ENCODE assay signal across 17 cellular contexts in the genomic region with DNA sequence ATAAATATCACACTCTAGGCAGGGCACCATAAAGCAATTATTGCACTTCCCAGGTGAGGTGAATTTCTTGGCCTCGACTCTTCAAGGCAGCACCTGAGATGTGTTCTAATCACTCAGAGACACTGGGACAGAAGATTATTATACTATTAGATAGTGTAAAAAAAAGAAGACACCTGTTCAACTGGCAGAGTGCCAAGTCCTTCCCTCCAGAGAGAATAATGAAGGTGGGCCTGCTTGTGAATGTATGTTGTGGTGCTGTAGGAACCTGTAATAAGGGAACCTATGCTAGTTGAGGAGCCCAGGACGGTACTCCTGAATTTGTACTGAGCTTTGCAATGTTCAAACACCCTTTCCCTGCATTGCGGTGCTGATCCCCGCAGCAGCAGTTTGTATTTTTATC.
DNase-seq lines count a peak whose midpoint lies in the region; ATAC-seq, FAIRE-seq and TF ChIP-seq lines count a peak whose summit lies in the region.
"Had no signal": no experiment of that assay in that cellular context is flagged by ENCODE, and none has a peak within 500 bp of the region (broad histone marks: within the 10 kb centered on the region; RNA-seq: fewer than 3 reads in every experiment).

No MANE protein-coding gene starts in this region.

- no peak for FAIRE-seq in HepG2 (lab: Jason Lieb, UNC)
- FAIRE-seq: GM12878, TTC549 had no signal

- H4K20me1 ChIP-seq in HepG2 (ENCODE audit: insufficient read depth, low read length): no peaks in the 10 kb centered on the region

- H3K36me3 ChIP-seq in HepG2 (replicated peaks in 1 of 2; ENCODE audit: control insufficient read depth in 1 of 2, insufficient read depth in 2 of 2, low read length in 2 of 2) (no peaks in the 10 kb centered on the region), right lobe of liver (no peaks in the 10 kb centered on the region), A673 (ENCODE audit: insufficient read depth, low read length, poor library complexity, severe bottlenecking) (no peaks in the 10 kb centered on the region)
- H3K36me3 ChIP-seq: SJSA1 had no signal

- ATAC-seq in HepG2 (no peak), right lobe of liver (no peak), GM21360 (IDR thresholded peaks at IDR 0.05; ENCODE audit: unreplicated experiment) (no peak)
- ATAC-seq: GM12878 had no signal

- TF ChIP-seq POLR2A in HepG2 (IDR thresholded peaks at IDR 0.05; ENCODE audit: insufficient read depth in 1 of 2, low read depth in 2 of 2, low read length in 2 of 2): no peak
- no peak for TF ChIP-seq POLR2A in right lobe of liver (IDR thresholded peaks at IDR 0.05)

- WGBS in HepG2 (ENCODE audit: low lambda C conversion rate): 47% methylated on average over 4 of the region's 4 CpGs
- WGBS in right lobe of liver (ENCODE audit: insufficient coverage, low coverage, low lambda C conversion rate, missing lambda C conversion rate): 73% methylated on average over 2 of the region's 4 CpGs

- no peaks in the 10 kb centered on the region for H3K79me2 ChIP-seq in HepG2 (ENCODE audit: insufficient read depth, low read length)

- H3K27me3 ChIP-seq in HepG2 (ENCODE audit: control insufficient read depth in 1 of 2, insufficient read depth in 2 of 2, low read length in 2 of 2) (peaks cover under 1 to 6% of the 10 kb centered on the region in 2 experiments; a peak in 3 of 5 replicates), right lobe of liver (no peaks in the 10 kb centered on the region), A673 (replicated peaks; ENCODE audit: insufficient read depth, low read depth, low read length, poor library complexity) (no peaks in the 10 kb centered on the region)
- H3K27me3 ChIP-seq: SJSA1 had no signal

- TF ChIP-seq RAD21 in HepG2 (CRISPR knock-in tag; IDR thresholded peaks at IDR 0.05): no peak

- in situ Hi-C loops in HepG2 (cut with HindIII; ENCODE audit: extremely low pct_ligation_motif_present, low pct_unique_long_range_greater_than_20kb): loop anchor here (25.0 kb wide), 1 partner anchor 326 kb away; no protein-coding TSS in a partner anchor

- POLR2A ChIA-PET in HepG2 (lab: Yijun Ruan, JAX) (no interaction called here), A673 (lab: Charles Lee; ENCODE audit: low non-redundant PET) (no interaction called here)

- intact Hi-C loops in HepG2 (cut with micrococcal nuclease; ENCODE audit: unreplicated experiment): no loop called here
- intact Hi-C loops in right lobe of liver (cut with DNase I): no loop called here
- intact Hi-C loops in A673 (cut with micrococcal nuclease; ENCODE audit: unreplicated experiment): no loop called here

- BruUV-seq in HepG2 (replicated peaks; lab: Mats Ljungman, UMichigan) (no TSS peak), A673 (replicated peaks; lab: Mats Ljungman, UMichigan) (no TSS peak)

- DNase-seq in HepG2 (ENCODE audit: low spot score) (no peak), right lobe of liver (no peak), NCI-H146 (lab: John Stamatoyannopoulos, UW) (peak; percentile 83), NCI-H69 (lab: John Stamatoyannopoulos, UW) (peak; percentile 76), A673 (ENCODE audit: low spot score) (no peak), KG1 (lab: John Stamatoyannopoulos, UW) (no peak)
- DNase-seq: Calu3; CD4-positive, CD25-positive, alpha-beta regulatory T cell; GDM1; HCEC 1CT; NCI-H1930; PC-9; T-helper 2 cell had no signal

- H2AFZ ChIP-seq in HepG2 (ENCODE audit: low read length): no peak overlapping the region
- H2AFZ ChIP-seq: PC-9 had no signal

- no peak for TF ChIP-seq CTCF in HepG2 (CRISPR knock-in tag; IDR thresholded peaks at IDR 0.05)
- TF ChIP-seq CTCF in right lobe of liver (IDR thresholded peaks at IDR 0.05): no peak
- no peak for TF ChIP-seq CTCF in A673 (conservative IDR thresholded peaks at IDR 0.05; ENCODE audit: low read depth, low read length)

- H3K27ac ChIP-seq in HepG2 (ENCODE audit: extremely low read length, insufficient read depth, low read length) (no peak overlapping the region), right lobe of liver (no peak overlapping the region), A673 (ENCODE audit: low read depth, low read length, poor library complexity, severe bottlenecking) (no peak overlapping the region)
- H3K27ac ChIP-seq: PC-9, SJSA1 had no signal

- H3K4me1 ChIP-seq in HepG2 (ENCODE audit: insufficient read depth, low read length) (peaks cover 18% of the 10 kb centered on the region), right lobe of liver (no peaks in the 10 kb centered on the region), A673 (ENCODE audit: insufficient read depth, low read length, poor library complexity, severe bottlenecking) (no peaks in the 10 kb centered on the region)
- H3K4me1 ChIP-seq: SJSA1 had no signal

- H3K4me3 ChIP-seq in HepG2 (replicated peaks in 1 of 3; ENCODE audit: insufficient read depth in 1 of 3, low read depth in 2 of 3, low read length in 3 of 3): no peak overlapping the region
- no peak overlapping the region for H3K4me3 ChIP-seq in right lobe of liver
- H3K4me3 ChIP-seq in A673 (ENCODE audit: low read depth, low read length, poor library complexity, severe bottlenecking): no peak overlapping the region
- H3K4me3 ChIP-seq: GM12878, PC-9, SJSA1 had no signal

- CTCF ChIA-PET in HepG2 (lab: Yijun Ruan, JAX; ENCODE audit: low intra/inter-chr PET ratio, low total read pairs) (no interaction called here), A673 (lab: Charles Lee) (no interaction called here)

- H3K9me3 ChIP-seq in HepG2 (ENCODE audit: low read length) (no peaks in the 10 kb centered on the region), right lobe of liver (no peaks in the 10 kb centered on the region), A673 (ENCODE audit: low read depth, low read length, poor library complexity, severe bottlenecking) (no peaks in the 10 kb centered on the region)
- H3K9me3 ChIP-seq: SJSA1 had no signal

- no peak overlapping the region for H3K4me2 ChIP-seq in HepG2 (ENCODE audit: low read depth, low read length)
- H3K4me2 ChIP-seq: PC-9 had no signal

- H3K9ac ChIP-seq in HepG2 (ENCODE audit: insufficient read depth, low read depth, low read length): no peak overlapping the region

- TF ChIP-seq EP300 in HepG2 (IDR thresholded peaks at IDR 0.05; ENCODE audit: low read depth in 2 of 2, low read length in 2 of 2): no peak
- TF ChIP-seq EP300 in HepG2 (CRISPR knock-in tag; IDR thresholded peaks at IDR 0.05; ENCODE audit: borderline replicate concordance): no peak

TF ChIP-seq in HepG2, 621 proteins besides CTCF, POLR2A, EP300 and RAD21:
- TF ChIP-seq LCORL (IDR thresholded peaks at IDR 0.05): peak; percentile 76; the same call in 1 of the 2 replicates
- no peak for TF ChIP-seq LCORL (CRISPR knock-in tag; IDR thresholded peaks at IDR 0.05)
- no peak for TF ChIP-seq ZBTB7A (CRISPR knock-in tag; IDR thresholded peaks at IDR 0.05)

Comparison
In these comparisons a context has a peak if more than half of its experiments do, and no peak if none do; other contexts are left out.
1. DNase-seq: peak in NCI-H146 (single experiment) and NCI-H69 (single experiment); none in HepG2 (single experiment), right lobe of liver (0 of 3), A673 (single experiment) and KG1 (single experiment).